1 cellular context compared by ENCODE assay signal in the genomic region with DNA sequence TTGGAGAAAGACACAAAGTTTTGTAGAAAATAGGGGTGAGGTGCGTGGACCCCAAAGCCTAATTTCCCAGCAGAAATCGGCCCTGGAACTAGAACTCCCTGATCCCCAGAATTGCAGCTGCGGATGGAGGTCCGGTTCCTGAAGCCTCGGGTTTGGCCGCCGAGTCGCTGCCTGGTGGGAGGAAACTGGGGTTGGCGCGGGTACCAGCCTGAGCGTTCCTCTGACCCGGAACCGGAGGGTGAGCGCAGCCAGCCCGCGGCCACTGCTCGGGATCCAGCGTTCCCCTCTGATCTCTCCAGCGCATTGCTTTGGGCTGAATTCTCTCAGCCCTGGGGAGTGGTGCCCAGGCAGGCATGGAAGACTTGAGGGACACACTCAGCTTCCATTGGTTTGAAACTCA.
TF ChIP-seq lines count a peak whose summit lies in the region.

No MANE protein-coding gene starts in this region.

TF ChIP-seq in GM23338, 12 proteins besides CTCF, POLR2A, EP300 and RAD21 (continued from another document):
- TF ChIP-seq CREB1 (CRISPR knock-in tag; IDR thresholded peaks at IDR 0.05; ENCODE audit: low read depth) (no peak), EZH2 (IDR thresholded peaks at IDR 0.05; ENCODE audit: low read depth, unreplicated experiment) (no peak), ZNF331 (CRISPR knock-in tag; IDR thresholded peaks at IDR 0.05; ENCODE audit: low read depth) (no peak), NANOG (IDR thresholded peaks at IDR 0.05; ENCODE audit: borderline replicate concordance) (no peak)
- TF ChIP-seq, protein P1, sequence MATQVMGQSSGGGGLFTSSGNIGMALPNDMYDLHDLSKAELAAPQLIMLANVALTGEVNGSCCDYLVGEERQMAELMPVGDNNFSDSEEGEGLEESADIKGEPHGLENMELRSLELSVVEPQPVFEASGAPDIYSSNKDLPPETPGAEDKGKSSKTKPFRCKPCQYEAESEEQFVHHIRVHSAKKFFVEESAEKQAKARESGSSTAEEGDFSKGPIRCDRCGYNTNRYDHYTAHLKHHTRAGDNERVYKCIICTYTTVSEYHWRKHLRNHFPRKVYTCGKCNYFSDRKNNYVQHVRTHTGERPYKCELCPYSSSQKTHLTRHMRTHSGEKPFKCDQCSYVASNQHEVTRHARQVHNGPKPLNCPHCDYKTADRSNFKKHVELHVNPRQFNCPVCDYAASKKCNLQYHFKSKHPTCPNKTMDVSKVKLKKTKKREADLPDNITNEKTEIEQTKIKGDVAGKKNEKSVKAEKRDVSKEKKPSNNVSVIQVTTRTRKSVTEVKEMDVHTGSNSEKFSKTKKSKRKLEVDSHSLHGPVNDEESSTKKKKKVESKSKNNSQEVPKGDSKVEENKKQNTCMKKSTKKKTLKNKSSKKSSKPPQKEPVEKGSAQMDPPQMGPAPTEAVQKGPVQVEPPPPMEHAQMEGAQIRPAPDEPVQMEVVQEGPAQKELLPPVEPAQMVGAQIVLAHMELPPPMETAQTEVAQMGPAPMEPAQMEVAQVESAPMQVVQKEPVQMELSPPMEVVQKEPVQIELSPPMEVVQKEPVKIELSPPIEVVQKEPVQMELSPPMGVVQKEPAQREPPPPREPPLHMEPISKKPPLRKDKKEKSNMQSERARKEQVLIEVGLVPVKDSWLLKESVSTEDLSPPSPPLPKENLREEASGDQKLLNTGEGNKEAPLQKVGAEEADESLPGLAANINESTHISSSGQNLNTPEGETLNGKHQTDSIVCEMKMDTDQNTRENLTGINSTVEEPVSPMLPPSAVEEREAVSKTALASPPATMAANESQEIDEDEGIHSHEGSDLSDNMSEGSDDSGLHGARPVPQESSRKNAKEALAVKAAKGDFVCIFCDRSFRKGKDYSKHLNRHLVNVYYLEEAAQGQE (IDR thresholded peaks at IDR 0.05; ENCODE audit: unreplicated experiment), result no peak
- TF ChIP-seq, protein P2, sequence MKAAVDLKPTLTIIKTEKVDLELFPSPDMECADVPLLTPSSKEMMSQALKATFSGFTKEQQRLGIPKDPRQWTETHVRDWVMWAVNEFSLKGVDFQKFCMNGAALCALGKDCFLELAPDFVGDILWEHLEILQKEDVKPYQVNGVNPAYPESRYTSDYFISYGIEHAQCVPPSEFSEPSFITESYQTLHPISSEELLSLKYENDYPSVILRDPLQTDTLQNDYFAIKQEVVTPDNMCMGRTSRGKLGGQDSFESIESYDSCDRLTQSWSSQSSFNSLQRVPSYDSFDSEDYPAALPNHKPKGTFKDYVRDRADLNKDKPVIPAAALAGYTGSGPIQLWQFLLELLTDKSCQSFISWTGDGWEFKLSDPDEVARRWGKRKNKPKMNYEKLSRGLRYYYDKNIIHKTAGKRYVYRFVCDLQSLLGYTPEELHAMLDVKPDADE (IDR thresholded peaks at IDR 0.05), result no peak
